Comparison of ENCODE assay signal across 1 cellular context in genomic region chr1:54341763-54342162, GRCh38.
TF ChIP-seq lines count a peak whose summit lies in the region.

No MANE protein-coding gene starts in this region.

TF ChIP-seq in GM23338, 12 proteins besides CTCF, POLR2A, EP300 and RAD21 (continued from another document):
- TF ChIP-seq EZH2phosphoT487 (IDR thresholded peaks at IDR 0.05; ENCODE audit: unreplicated experiment) (no peak), ZNF114 (CRISPR knock-in tag; IDR thresholded peaks at IDR 0.05) (no peak), NANOG (IDR thresholded peaks at IDR 0.05; ENCODE audit: borderline replicate concordance) (no peak), POLR2AphosphoS5 (IDR thresholded peaks at IDR 0.05; ENCODE audit: low read depth) (no peak), CREB1 (CRISPR knock-in tag; IDR thresholded peaks at IDR 0.05; ENCODE audit: low read depth) (no peak), EZH2 (IDR thresholded peaks at IDR 0.05; ENCODE audit: low read depth, unreplicated experiment) (no peak), ETS1 (IDR thresholded peaks at IDR 0.05) (no peak), ZNF462 (CRISPR knock-in tag; IDR thresholded peaks at IDR 0.05) (no peak), STAT1 (IDR thresholded peaks at IDR 0.05; ENCODE audit: unreplicated experiment) (no peak)
